In the genomic region with DNA sequence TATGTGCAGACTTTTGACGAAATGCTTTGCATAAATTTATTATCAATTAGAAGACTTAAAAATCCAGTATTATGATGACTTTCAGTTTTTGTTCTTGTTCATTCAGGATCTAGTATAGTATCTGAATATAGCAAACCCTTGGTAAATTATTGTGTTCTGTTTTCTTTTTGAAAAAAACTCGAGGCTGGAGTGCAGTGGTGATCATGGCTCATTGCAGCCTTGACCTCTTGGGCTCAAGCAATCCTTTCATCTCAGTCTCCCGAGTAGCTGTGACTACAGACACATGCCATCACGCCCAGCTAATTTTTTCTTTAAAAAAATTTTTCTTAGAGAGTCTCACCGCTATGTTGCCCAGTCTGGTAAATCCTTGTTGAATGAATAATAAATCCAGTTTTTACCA, we compare ENCODE assay signal across 1 cellular context.
TF ChIP-seq lines count a peak whose summit lies in the region.

No MANE protein-coding gene starts in this region.

TF ChIP-seq in HCT116, 20 proteins besides CTCF, POLR2A, EP300 and RAD21:
- TF ChIP-seq, protein P1, sequence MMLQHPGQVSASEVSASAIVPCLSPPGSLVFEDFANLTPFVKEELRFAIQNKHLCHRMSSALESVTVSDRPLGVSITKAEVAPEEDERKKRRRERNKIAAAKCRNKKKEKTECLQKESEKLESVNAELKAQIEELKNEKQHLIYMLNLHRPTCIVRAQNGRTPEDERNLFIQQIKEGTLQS (IDR thresholded peaks at IDR 0.05), result no peak
- TF ChIP-seq ZBTB33 (IDR thresholded peaks at IDR 0.05; ENCODE audit: extremely low read depth, insufficient replicate concordance, low read length) (no peak), ELF1 (IDR thresholded peaks at IDR 0.05; ENCODE audit: borderline replicate concordance, low read depth) (no peak), YY1 (IDR thresholded peaks at IDR 0.05; ENCODE audit: extremely low read depth, insufficient replicate concordance, low read depth, low read length) (no peak)
